1 cellular context compared by ENCODE assay signal in the genomic region with DNA sequence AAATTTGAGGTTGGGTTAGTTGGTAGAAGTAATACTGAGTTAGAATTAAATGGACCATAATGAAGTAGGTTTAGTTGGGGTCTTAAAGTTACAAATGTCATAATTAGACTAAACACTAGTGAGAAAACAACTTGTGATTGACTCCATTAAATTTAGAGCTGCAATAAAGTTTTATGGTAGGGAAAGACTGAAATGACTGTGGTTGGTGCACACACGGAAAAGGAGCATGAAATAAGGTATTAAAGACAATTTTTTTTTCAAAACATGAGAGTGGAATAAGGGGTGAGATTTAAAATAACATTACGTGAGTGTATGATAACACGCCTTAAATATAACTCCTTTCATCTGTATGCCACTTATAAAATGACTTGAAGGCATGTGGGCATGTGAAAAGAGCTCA.
TF ChIP-seq lines count a peak whose summit lies in the region.

No MANE protein-coding gene starts in this region.

TF ChIP-seq in WTC11, 78 proteins besides CTCF, POLR2A, EP300 and RAD21 (continued from another document):
- TF ChIP-seq, protein P1, sequence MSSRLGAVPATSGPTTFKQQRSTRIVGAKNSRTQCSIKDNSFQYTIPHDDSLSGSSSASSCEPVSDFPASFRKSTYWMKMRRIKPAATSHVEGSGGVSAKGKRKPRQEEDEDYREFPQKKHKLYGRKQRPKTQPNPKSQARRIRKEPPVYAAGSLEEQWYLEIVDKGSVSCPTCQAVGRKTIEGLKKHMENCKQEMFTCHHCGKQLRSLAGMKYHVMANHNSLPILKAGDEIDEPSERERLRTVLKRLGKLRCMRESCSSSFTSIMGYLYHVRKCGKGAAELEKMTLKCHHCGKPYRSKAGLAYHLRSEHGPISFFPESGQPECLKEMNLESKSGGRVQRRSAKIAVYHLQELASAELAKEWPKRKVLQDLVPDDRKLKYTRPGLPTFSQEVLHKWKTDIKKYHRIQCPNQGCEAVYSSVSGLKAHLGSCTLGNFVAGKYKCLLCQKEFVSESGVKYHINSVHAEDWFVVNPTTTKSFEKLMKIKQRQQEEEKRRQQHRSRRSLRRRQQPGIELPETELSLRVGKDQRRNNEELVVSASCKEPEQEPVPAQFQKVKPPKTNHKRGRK (CRISPR knock-in tag; IDR thresholded peaks at IDR 0.05; ENCODE audit: borderline replicate concordance) = no peak
- TF ChIP-seq ZNF232 (CRISPR knock-in tag; IDR thresholded peaks at IDR 0.05) (no peak), NR2C2 (CRISPR knock-in tag; IDR thresholded peaks at IDR 0.05) (no peak), ETV6 (CRISPR knock-in tag; IDR thresholded peaks at IDR 0.05) (no peak), ZBTB21 (CRISPR knock-in tag; IDR thresholded peaks at IDR 0.05; ENCODE audit: borderline replicate concordance) (no peak)
- TF ChIP-seq, protein P2, sequence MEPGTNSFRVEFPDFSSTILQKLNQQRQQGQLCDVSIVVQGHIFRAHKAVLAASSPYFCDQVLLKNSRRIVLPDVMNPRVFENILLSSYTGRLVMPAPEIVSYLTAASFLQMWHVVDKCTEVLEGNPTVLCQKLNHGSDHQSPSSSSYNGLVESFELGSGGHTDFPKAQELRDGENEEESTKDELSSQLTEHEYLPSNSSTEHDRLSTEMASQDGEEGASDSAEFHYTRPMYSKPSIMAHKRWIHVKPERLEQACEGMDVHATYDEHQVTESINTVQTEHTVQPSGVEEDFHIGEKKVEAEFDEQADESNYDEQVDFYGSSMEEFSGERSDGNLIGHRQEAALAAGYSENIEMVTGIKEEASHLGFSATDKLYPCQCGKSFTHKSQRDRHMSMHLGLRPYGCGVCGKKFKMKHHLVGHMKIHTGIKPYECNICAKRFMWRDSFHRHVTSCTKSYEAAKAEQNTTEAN (CRISPR knock-in tag; IDR thresholded peaks at IDR 0.05) = no peak
